In the genomic region with DNA sequence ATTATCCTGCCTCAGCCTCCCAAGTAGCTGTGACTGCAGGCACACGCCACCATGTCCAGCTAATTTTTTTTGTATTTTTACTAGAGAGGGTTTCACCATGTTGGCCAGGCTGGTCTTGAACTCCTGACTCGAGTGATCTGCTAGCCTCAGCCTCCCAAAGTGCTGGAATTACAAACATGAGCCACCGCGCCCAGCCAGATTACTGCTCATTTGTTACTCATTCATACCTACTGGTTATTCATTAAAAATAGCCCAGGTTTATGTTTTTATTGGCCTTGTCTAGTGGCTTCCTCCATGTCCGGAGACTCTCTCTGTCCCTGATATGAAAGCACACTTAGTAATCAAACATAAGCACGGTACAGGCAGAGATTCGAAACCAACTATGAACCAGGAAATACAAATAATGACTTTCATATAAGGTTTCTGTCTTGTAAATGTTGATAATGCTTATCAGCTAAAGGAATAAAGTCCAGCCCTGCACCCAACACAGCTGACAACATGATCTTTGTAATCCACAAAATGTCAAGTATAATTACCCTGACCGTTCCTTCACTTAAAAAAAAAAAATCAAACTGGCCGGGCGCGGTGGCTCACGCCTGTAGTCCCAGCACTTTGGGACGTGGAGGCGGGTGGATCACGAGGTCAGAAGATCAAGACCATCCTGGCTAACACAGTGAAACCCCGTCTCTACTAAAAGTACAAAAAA, we compare ENCODE assay signal across 2 cellular contexts.
TF ChIP-seq lines count a peak whose summit lies in the region.

No MANE protein-coding gene starts in this region.

TF ChIP-seq in HepG2, 621 proteins besides CTCF, POLR2A, EP300 and RAD21 (continues in another document):
- TF ChIP-seq ZFYVE20 (CRISPR knock-in tag; IDR thresholded peaks at IDR 0.05; ENCODE audit: borderline replicate concordance, low read depth): no peak
- peak; percentile 23; the same call in 1 of the 2 replicates for TF ChIP-seq MLX (CRISPR knock-in tag; IDR thresholded peaks at IDR 0.05)
- TF ChIP-seq ZNF687 (CRISPR knock-in tag; IDR thresholded peaks at IDR 0.05): peak; percentile 61
- peak; percentile 35; the same call in 1 of the 2 replicates for TF ChIP-seq HMG20A (CRISPR knock-in tag; IDR thresholded peaks at IDR 0.05; ENCODE audit: borderline replicate concordance)
- TF ChIP-seq FOXA1 (IDR thresholded peaks at IDR 0.05): no peak
- TF ChIP-seq FOXA1 (CRISPR knock-in tag; IDR thresholded peaks at IDR 0.05): peak; percentile 76
- 0 out of 2 replicates have a peak, but pooled peaks have one; percentile 27 for TF ChIP-seq BORCS8-MEF2B (CRISPR knock-in tag; IDR thresholded peaks at IDR 0.05)
- TF ChIP-seq KDM2A (CRISPR knock-in tag; IDR thresholded peaks at IDR 0.05; ENCODE audit: borderline replicate concordance, low read depth): peak; percentile 25; the same call in 1 of the 2 replicates
- peak; percentile 99 for TF ChIP-seq ZMYM2 (CRISPR knock-in tag; IDR thresholded peaks at IDR 0.05)
- TF ChIP-seq ISL2 (CRISPR knock-in tag; IDR thresholded peaks at IDR 0.05): peak; percentile 92
- TF ChIP-seq ATF3 (CRISPR knock-in tag; IDR thresholded peaks at IDR 0.05): peak; percentile 8; the same call in 1 of the 2 replicates
- peak; percentile 22; the same call in 1 of the 2 replicates for TF ChIP-seq CEBPG (CRISPR knock-in tag; IDR thresholded peaks at IDR 0.05)
- TF ChIP-seq ZNF253 (CRISPR knock-in tag; IDR thresholded peaks at IDR 0.05; ENCODE audit: borderline replicate concordance): no peak
- TF ChIP-seq BCL6 (CRISPR knock-in tag; IDR thresholded peaks at IDR 0.05): peak; percentile 83
- TF ChIP-seq, protein P1, sequence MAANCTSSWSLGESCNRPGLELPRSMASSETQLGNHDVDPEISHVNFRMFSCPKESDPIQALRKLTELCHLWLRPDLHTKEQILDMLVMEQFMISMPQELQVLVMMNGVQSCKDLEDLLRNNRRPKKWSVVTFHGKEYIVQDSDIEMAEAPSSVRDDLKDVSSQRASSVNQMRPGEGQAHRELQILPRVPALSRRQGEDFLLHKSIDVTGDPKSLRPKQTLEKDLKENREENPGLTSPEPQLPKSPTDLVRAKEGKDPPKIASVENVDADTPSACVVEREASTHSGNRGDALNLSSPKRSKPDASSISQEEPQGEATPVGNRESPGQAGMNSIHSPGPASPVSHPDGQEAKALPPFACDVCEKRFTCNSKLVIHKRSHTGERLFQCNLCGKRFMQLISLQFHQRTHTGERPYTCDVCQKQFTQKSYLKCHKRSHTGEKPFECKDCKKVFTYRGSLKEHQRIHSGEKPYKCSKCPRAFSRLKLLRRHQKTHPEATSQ (CRISPR knock-in tag; IDR thresholded peaks at IDR 0.05; ENCODE audit: borderline replicate concordance): peak; percentile 43; the same call in 1 of the 2 replicates
- no peak for TF ChIP-seq ZNF430 (CRISPR knock-in tag; IDR thresholded peaks at IDR 0.05)
- peak; percentile 30; the same call in 1 of the 2 replicates for TF ChIP-seq ETV5 (CRISPR knock-in tag; IDR thresholded peaks at IDR 0.05; ENCODE audit: borderline replicate concordance)
- TF ChIP-seq TBX3 (IDR thresholded peaks at IDR 0.05; ENCODE audit: borderline replicate concordance): peak; percentile 33; the same call in 1 of the 2 replicates
- TF ChIP-seq, protein P2, sequence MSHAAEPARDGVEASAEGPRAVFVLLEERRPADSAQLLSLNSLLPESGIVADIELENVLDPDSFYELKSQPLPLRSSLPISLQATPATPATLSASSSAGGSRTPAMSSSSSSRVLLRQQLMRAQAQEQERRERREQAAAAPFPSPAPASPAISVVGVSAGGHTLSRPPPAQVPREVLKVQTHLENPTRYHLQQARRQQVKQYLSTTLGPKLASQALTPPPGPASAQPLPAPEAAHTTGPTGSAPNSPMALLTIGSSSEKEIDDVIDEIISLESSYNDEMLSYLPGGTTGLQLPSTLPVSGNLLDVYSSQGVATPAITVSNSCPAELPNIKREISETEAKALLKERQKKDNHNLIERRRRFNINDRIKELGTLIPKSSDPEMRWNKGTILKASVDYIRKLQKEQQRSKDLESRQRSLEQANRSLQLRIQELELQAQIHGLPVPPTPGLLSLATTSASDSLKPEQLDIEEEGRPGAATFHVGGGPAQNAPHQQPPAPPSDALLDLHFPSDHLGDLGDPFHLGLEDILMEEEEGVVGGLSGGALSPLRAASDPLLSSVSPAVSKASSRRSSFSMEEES (CRISPR knock-in tag; IDR thresholded peaks at IDR 0.05): peak; percentile 45; the same call in 1 of the 2 replicates
- no peak for TF ChIP-seq DNMT1 (CRISPR knock-in tag; IDR thresholded peaks at IDR 0.05)
- no peak for TF ChIP-seq ZNF558 (CRISPR knock-in tag; IDR thresholded peaks at IDR 0.05; ENCODE audit: borderline replicate concordance)
- peak; percentile 71 for TF ChIP-seq RARA (CRISPR knock-in tag; IDR thresholded peaks at IDR 0.05)

TF ChIP-seq in GM23338, 12 proteins besides CTCF, POLR2A, EP300 and RAD21:
- TF ChIP-seq STAT1 (IDR thresholded peaks at IDR 0.05; ENCODE audit: unreplicated experiment) (no peak), POLR2AphosphoS5 (IDR thresholded peaks at IDR 0.05; ENCODE audit: low read depth) (no peak), CREB1 (CRISPR knock-in tag; IDR thresholded peaks at IDR 0.05; ENCODE audit: low read depth) (no peak), ZNF462 (CRISPR knock-in tag; IDR thresholded peaks at IDR 0.05) (no peak), NANOG (IDR thresholded peaks at IDR 0.05; ENCODE audit: borderline replicate concordance) (no peak), EZH2phosphoT487 (IDR thresholded peaks at IDR 0.05; ENCODE audit: unreplicated experiment) (no peak), JUNB (IDR thresholded peaks at IDR 0.05; ENCODE audit: unreplicated experiment) (no peak), ZNF331 (CRISPR knock-in tag; IDR thresholded peaks at IDR 0.05; ENCODE audit: low read depth) (no peak)
